ENCODE assay signal across 8 cellular contexts in the genomic region with DNA sequence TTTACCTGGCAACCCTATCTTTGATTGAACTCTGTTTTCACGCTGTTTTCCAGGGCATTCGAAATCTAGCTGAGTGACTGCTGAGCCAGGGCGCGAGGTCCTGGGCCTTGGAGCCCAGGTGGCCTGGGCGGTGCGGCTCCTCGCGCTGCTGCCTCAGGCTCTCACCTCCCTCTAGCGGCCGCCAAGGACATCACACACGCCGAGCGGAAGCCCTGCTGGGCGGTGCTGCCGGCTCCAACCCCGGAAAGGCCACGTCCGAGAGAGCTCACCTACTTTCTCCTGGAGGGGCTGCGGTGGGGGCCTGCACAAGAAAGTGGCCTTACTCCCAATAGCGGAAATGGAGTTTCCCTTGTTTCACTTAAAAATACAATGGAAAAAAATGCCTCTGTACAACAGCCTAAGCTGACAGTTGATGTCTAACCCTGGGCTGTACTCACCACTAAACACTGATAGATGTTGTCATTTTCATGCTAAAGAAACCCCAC.
DNase-seq lines count a peak whose midpoint lies in the region; ATAC-seq, FAIRE-seq and TF ChIP-seq lines count a peak whose summit lies in the region.

No MANE protein-coding gene starts in this region.

- H2AFZ ChIP-seq in astrocyte (ENCODE audit: low read depth, low read length) = peak overlapping the region; percentile 76
- peak overlapping the region; percentile 91 for H2AFZ ChIP-seq in hepatocyte

- H3K4me3 Mint-ChIP-seq in astrocyte (ENCODE audit: unreplicated experiment) = no peak overlapping the region

- no peak for TF ChIP-seq POLR2A in gastrocnemius medialis (IDR thresholded peaks at IDR 0.05)

- peak overlapping the region; percentile 31 for H3K27ac Mint-ChIP-seq in astrocyte (ENCODE audit: unreplicated experiment)

- peak overlapping the region; percentile 18 for H3K4me3 ChIP-seq in astrocyte (ENCODE audit: insufficient read depth, low read depth, low read length)
- H3K4me3 ChIP-seq in hepatocyte = no peak overlapping the region
- peak overlapping the region in 3 of 4 donors; percentile 14 to 39 (median 37) for H3K4me3 ChIP-seq in gastrocnemius medialis

- no peaks in the 10 kb centered on the region for H4K20me1 ChIP-seq in astrocyte (ENCODE audit: insufficient read depth, low read length)
- no peaks in the 10 kb centered on the region for H4K20me1 ChIP-seq in hepatocyte (ENCODE audit: insufficient read depth, poor library complexity, severe bottlenecking)

- H3K9me3 Mint-ChIP-seq in astrocyte (ENCODE audit: unreplicated experiment) = no peaks in the 10 kb centered on the region

- H3K9me2 ChIP-seq in hepatocyte (replicated peaks; ENCODE audit: insufficient read depth) = no peaks in the 10 kb centered on the region

- TF ChIP-seq CTCF in astrocyte (IDR thresholded peaks at IDR 0.05; ENCODE audit: insufficient read depth, low read depth, low read length) (peak; percentile 71), hepatocyte (IDR thresholded peaks at IDR 0.05; ENCODE audit: poor library complexity) (peak; percentile 90), gastrocnemius medialis (IDR thresholded peaks at IDR 0.05 in 4 of 5, conservative IDR thresholded peaks at IDR 0.05 in 1 of 5) (peak; percentile 52 to 93 (median 74))

- intact Hi-C loops in gastrocnemius medialis (cut with DNase I; ENCODE audit: low total_unique reads) = no loop called here

- H3K79me2 ChIP-seq in astrocyte (ENCODE audit: insufficient read depth, low read length) (no peaks in the 10 kb centered on the region), hepatocyte (no peaks in the 10 kb centered on the region)

- H3K36me3 ChIP-seq in astrocyte (ENCODE audit: insufficient read depth, low read length) (no peaks in the 10 kb centered on the region), hepatocyte (replicated peaks; ENCODE audit: insufficient read depth, low read depth) (no peaks in the 10 kb centered on the region), gastrocnemius medialis (no peaks in the 10 kb centered on the region)

- H3K27ac ChIP-seq in astrocyte (ENCODE audit: low read depth, low read length) (no peak overlapping the region), hepatocyte (no peak overlapping the region), gastrocnemius medialis (no peak overlapping the region)

- DNase-seq in SIG-M5 treated with dmso at 0.1 percent for 504 hours (lab: John Stamatoyannopoulos, UW; ENCODE audit: unreplicated experiment) (peak; percentile 66), SIG-M5 (lab: John Stamatoyannopoulos, UW) (no peak), NCI-H1694 (lab: John Stamatoyannopoulos, UW) (peak; percentile 33), T-helper 9 cell (peak; percentile 66), astrocyte (ENCODE audit: low read depth) (peak; percentile 37), hepatocyte (ENCODE audit: low spot score) (peak; percentile 92), gastrocnemius medialis (peak; percentile 31 to 43)

- no peaks in the 10 kb centered on the region for H3K27me3 Mint-ChIP-seq in astrocyte (ENCODE audit: low read depth, unreplicated experiment)

- no peaks in the 10 kb centered on the region for H3K36me3 Mint-ChIP-seq in astrocyte (ENCODE audit: low read depth, unreplicated experiment)

- peaks cover 8% of the 10 kb centered on the region for H3K4me1 Mint-ChIP-seq in astrocyte (ENCODE audit: low read depth, unreplicated experiment)

- H3K9me3 ChIP-seq in astrocyte (ENCODE audit: insufficient read depth, low read depth, low read length) (no peaks in the 10 kb centered on the region), hepatocyte (ENCODE audit: low read depth) (no peaks in the 10 kb centered on the region), gastrocnemius medialis (no peaks in the 10 kb centered on the region)

- H3K4me2 ChIP-seq in astrocyte (ENCODE audit: low read length) (peak overlapping the region; percentile 73), hepatocyte (peak overlapping the region; percentile 75)

- no peak overlapping the region for H3K9ac ChIP-seq in astrocyte (ENCODE audit: low read length)

- H3K27me3 ChIP-seq in astrocyte (ENCODE audit: insufficient read depth, low read length) (no peaks in the 10 kb centered on the region), hepatocyte (no peaks in the 10 kb centered on the region), gastrocnemius medialis (no peaks in the 10 kb centered on the region)

- in situ Hi-C loops in gastrocnemius medialis (cut with MboI; ENCODE audit: low sequenced_read_pairs in 4 of 4) = no loop called here

- no peak for FAIRE-seq in astrocyte (lab: Jason Lieb, UNC)

- WGBS in hepatocyte (ENCODE audit: low lambda C conversion rate, missing lambda C conversion rate) = 2% methylated on average over 20 of the region's 20 CpGs

- ATAC-seq in HG02938 (IDR thresholded peaks at IDR 0.05; ENCODE audit: unreplicated experiment) (peak; percentile 99), gastrocnemius medialis (peak; percentile 75 to 78)

- H3K4me1 ChIP-seq in astrocyte (ENCODE audit: insufficient read depth, low read length) (no peaks in the 10 kb centered on the region), hepatocyte (ENCODE audit: insufficient read depth) (no peaks in the 10 kb centered on the region), gastrocnemius medialis (peaks cover 3 to 4% of the 10 kb centered on the region in 2 donors)
